Comparison of ENCODE assay signal across 14 cellular contexts in genomic region chr7:80147543-80148376, GRCh38. TPM values are rescaled to one million over a fixed set of nuclear protein-coding genes. Genes with fewer than 3 reads are reported as not detected.
DNase-seq lines count a peak whose midpoint lies in the region; ATAC-seq and TF ChIP-seq lines count a peak whose summit lies in the region.
"Had no signal": no experiment of that assay in that cellular context is flagged by ENCODE, and none has a peak within 500 bp of the region (broad histone marks: within the 10 kb centered on the region; RNA-seq: fewer than 3 reads in every experiment).

No MANE protein-coding gene starts in this region.

- no peak for ATAC-seq in naive thymus-derived CD4-positive, alpha-beta T cell
- ATAC-seq: stimulated activated naive CD8-positive, alpha-beta T cell treated with anti-CD3 and anti-CD28 coated beads, Interleukin-15, amount 100 ng/mL, for 72 hours had no signal

- H3K9me3 ChIP-seq in muscle layer of colon (ENCODE audit: low read length): no peaks in the 10 kb centered on the region
- H3K9me3 ChIP-seq in naive thymus-derived CD4-positive, alpha-beta T cell (ENCODE audit: control insufficient read depth in 2 of 3, low read length in 3 of 3): no peaks in the 10 kb centered on the region
- H3K9me3 ChIP-seq: BLaER1 treated with 17β-estradiol and CSF1 and Interleukin-3, amounts not matched to agents 10 nM and 100 nM; neutrophil had no signal

- H3K4me3 Mint-ChIP-seq in chondrocyte (ENCODE audit: unreplicated experiment): no peak overlapping the region
- H3K4me3 Mint-ChIP-seq in naive thymus-derived CD4-positive, alpha-beta T cell: no peak overlapping the region
- H3K4me3 Mint-ChIP-seq: stimulated activated naive CD8-positive, alpha-beta T cell treated with anti-CD3 and anti-CD28 coated beads, Interleukin-15, amount 100 ng/mL, for 72 hours had no signal

- no peaks in the 10 kb centered on the region for H3K36me3 ChIP-seq in muscle layer of colon (ENCODE audit: insufficient read depth, low read length)
- H3K36me3 ChIP-seq in naive thymus-derived CD4-positive, alpha-beta T cell (ENCODE audit: control insufficient read depth in 2 of 3, insufficient read depth in 3 of 3, low read length in 3 of 3): no peaks in the 10 kb centered on the region
- H3K36me3 ChIP-seq: BLaER1 treated with 17β-estradiol and CSF1 and Interleukin-3, amounts not matched to agents 10 nM and 100 nM; neutrophil had no signal

- H3K27me3 Mint-ChIP-seq in chondrocyte (ENCODE audit: low read depth): no peaks in the 10 kb centered on the region
- peaks cover 0 to 23% (median 0%) of the 10 kb centered on the region in 5 donors for H3K27me3 Mint-ChIP-seq in naive thymus-derived CD4-positive, alpha-beta T cell

- POLR2A ChIA-PET in AG04449 (lab: Yijun Ruan, JAX): no interaction called here
- POLR2A ChIA-PET in naive thymus-derived CD4-positive, alpha-beta T cell (lab: Charles Lee): no interaction called here

- H3K9me3 Mint-ChIP-seq in chondrocyte (ENCODE audit: low read depth): no peaks in the 10 kb centered on the region
- H3K9me3 Mint-ChIP-seq in naive thymus-derived CD4-positive, alpha-beta T cell: no peaks in the 10 kb centered on the region
- H3K9me3 Mint-ChIP-seq: stimulated activated naive CD8-positive, alpha-beta T cell treated with anti-CD3 and anti-CD28 coated beads, Interleukin-15, amount 100 ng/mL, for 72 hours had no signal

- H3K36me3 Mint-ChIP-seq in chondrocyte (ENCODE audit: low read depth): no peaks in the 10 kb centered on the region
- H3K36me3 Mint-ChIP-seq in naive thymus-derived CD4-positive, alpha-beta T cell: no peaks in the 10 kb centered on the region

- TF ChIP-seq CTCF in AG04449 (IDR thresholded peaks at IDR 0.05; ENCODE audit: insufficient read depth, low read length, missing control alignments): no peak
- TF ChIP-seq CTCF in chondrocyte (IDR thresholded peaks at IDR 0.05): no peak

- H3K27me3 ChIP-seq in muscle layer of colon (ENCODE audit: control insufficient read depth in 1 of 2, insufficient read depth in 2 of 2, low read length in 2 of 2): no peaks in the 10 kb centered on the region
- no peaks in the 10 kb centered on the region for H3K27me3 ChIP-seq in naive thymus-derived CD4-positive, alpha-beta T cell (ENCODE audit: control insufficient read depth in 2 of 2, insufficient read depth in 2 of 2, low read length in 2 of 2)
- H3K27me3 ChIP-seq: BLaER1 treated with 17β-estradiol and CSF1 and Interleukin-3, amounts not matched to agents 10 nM and 100 nM; neutrophil had no signal

- peak overlapping the region; percentile 24 for H3K27ac ChIP-seq in muscle layer of colon (ENCODE audit: low read depth, low read length)
- no peak overlapping the region for H3K27ac ChIP-seq in naive thymus-derived CD4-positive, alpha-beta T cell (ENCODE audit: low read depth, low read length)
- H3K27ac ChIP-seq: BLaER1 treated with 17β-estradiol and CSF1 and Interleukin-3, amounts not matched to agents 10 nM and 100 nM; neutrophil had no signal

- peak overlapping the region; percentile 92 for H3K27ac Mint-ChIP-seq in chondrocyte (ENCODE audit: unreplicated experiment)
- H3K27ac Mint-ChIP-seq in naive thymus-derived CD4-positive, alpha-beta T cell: no peak overlapping the region

- DNase-seq in AG04449 (ENCODE audit: low read depth, low spot score): peak; percentile 89
- DNase-seq in LoVo (ENCODE audit: low spot score): peak; percentile 15
- DNase-seq in chondrocyte (ENCODE audit: low spot score): no peak
- no peak for DNase-seq in mesenteric fat pad (ENCODE audit: low spot score)
- DNase-seq in COLO668 (lab: John Stamatoyannopoulos, UW; ENCODE audit: unreplicated experiment): no peak
- no peak for DNase-seq in naive thymus-derived CD4-positive, alpha-beta T cell
- no peak for DNase-seq in NCI-H2171 (lab: John Stamatoyannopoulos, UW)
- DNase-seq: islet precursor cell; NCI-H187; stimulated activated CD4-positive, alpha-beta T cell treated with anti-CD3 and anti-CD28 coated beads, Interleukin-1b, Interleukin-23, amount 100 ng/mL, for 48 hours; stimulated activated naive CD8-positive, alpha-beta T cell treated with anti-CD3 and anti-CD28 coated beads, Interleukin-15, amount 100 ng/mL, for 72 hours had no signal

- no peak overlapping the region for H3K9ac ChIP-seq in muscle layer of colon (ENCODE audit: low read length)
- H3K9ac ChIP-seq: BLaER1 treated with 17β-estradiol and CSF1 and Interleukin-3, amounts not matched to agents 10 nM and 100 nM had no signal

- H3K4me3 ChIP-seq in AG04449 (ENCODE audit: low read depth, low read length) (no peak overlapping the region), muscle layer of colon (ENCODE audit: low read depth in 1 of 2, low read length in 2 of 2) (peak overlapping the region in 1 of 2 donors; percentile 7)
- no peak overlapping the region for H3K4me3 ChIP-seq in naive thymus-derived CD4-positive, alpha-beta T cell (ENCODE audit: low read length)
- H3K4me3 ChIP-seq: BLaER1 treated with 17β-estradiol and CSF1 and Interleukin-3, amounts not matched to agents 10 nM and 100 nM had no signal

- intact Hi-C loops in naive thymus-derived CD4-positive, alpha-beta T cell (cut with micrococcal nuclease): no loop called here

- H3K4me1 Mint-ChIP-seq in chondrocyte (ENCODE audit: low read depth): peaks cover 66% of the 10 kb centered on the region
- H3K4me1 Mint-ChIP-seq in naive thymus-derived CD4-positive, alpha-beta T cell: peaks cover 1 to 20% (median 16%) of the 10 kb centered on the region in 7 donors

- peaks cover 73% of the 10 kb centered on the region for H3K4me1 ChIP-seq in muscle layer of colon (ENCODE audit: insufficient read depth, low read length)
- H3K4me1 ChIP-seq in naive thymus-derived CD4-positive, alpha-beta T cell (ENCODE audit: control insufficient read depth in 2 of 2, insufficient read depth in 2 of 2, low read length in 2 of 2): no peaks in the 10 kb centered on the region

- CTCF ChIA-PET in AG04449 (lab: Yijun Ruan, JAX): interaction anchor here (0.6 to 3.9 kb wide), 5 partner anchors 9 to 246 kb away, joined by 3 to 19 read pairs (median 4); partner anchors contain the start of gene GNAI1
- CTCF ChIA-PET in naive thymus-derived CD4-positive, alpha-beta T cell (lab: Charles Lee): no interaction called here

RNA-seq across cellular contexts. Expression of gene GNAI1, which starts 13.1 kb away (rescaled TPM):
- 26.1 to 29.1 TPM (median 27.4 TPM) in 3 replicates for total RNA-seq in chondrocyte
- 179 TPM for total RNA-seq in mesenteric fat pad
- total RNA-seq in naive thymus-derived CD4-positive, alpha-beta T cell: 1 to 10 TPM in 4 of 5 experiments, under 1 TPM in 1; 0.60 to 3.4 (median 2.4) TPM
- 1 to 10 TPM; 6.7 to 9.7 TPM for polyA plus RNA-seq in naive thymus-derived CD4-positive, alpha-beta T cell

Comparison
In these comparisons a context has a peak if more than half of its experiments do, and no peak if none do; other contexts are left out.
1. DNase-seq: peak in AG04449 (single experiment) and LoVo (single experiment); none in chondrocyte (single experiment), mesenteric fat pad (single experiment), COLO668 (single experiment), naive thymus-derived CD4-positive, alpha-beta T cell (0 of 9) and NCI-H2171 (single experiment).